Comparison of ENCODE assay signal across 1 cellular context in the genomic region with DNA sequence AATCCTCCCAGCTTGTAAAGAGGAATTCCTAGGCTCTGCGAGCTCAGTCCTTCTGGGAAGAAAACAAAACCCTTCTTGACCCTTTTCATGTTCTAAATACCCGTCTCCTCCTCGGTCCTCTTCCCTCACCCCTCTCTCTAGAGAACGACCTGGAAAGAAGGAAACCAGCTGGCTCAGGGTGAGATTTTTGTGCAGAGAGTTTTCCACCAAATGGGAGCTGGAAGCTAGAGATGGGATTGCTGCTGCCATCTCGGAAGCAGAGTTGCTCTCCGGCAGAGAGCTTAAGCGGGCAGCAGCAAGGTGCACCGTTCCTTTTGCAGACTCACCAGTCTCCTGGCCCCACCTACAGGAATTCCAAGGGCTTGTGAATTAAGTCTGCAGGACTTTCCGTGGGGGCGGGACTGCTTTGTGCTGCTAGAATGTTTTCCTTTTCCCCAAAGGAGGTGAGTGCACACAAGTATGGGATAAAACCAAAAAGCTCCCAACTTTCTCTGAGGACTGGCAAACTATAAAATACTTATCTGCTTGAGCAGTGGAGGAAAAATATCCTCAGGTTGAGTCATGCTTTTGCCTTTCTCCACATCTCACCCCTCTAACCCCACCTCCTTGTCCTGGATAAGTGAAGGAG.
A peak's percentile ranks its signal among the peaks of the same experiment; 100 is the strongest.
TF ChIP-seq lines count a peak whose summit lies in the region.

No MANE protein-coding gene starts in this region.

TF ChIP-seq in K562, 482 proteins besides CTCF, POLR2A, EP300 and RAD21 (continued from another document):
- TF ChIP-seq, protein P1, sequence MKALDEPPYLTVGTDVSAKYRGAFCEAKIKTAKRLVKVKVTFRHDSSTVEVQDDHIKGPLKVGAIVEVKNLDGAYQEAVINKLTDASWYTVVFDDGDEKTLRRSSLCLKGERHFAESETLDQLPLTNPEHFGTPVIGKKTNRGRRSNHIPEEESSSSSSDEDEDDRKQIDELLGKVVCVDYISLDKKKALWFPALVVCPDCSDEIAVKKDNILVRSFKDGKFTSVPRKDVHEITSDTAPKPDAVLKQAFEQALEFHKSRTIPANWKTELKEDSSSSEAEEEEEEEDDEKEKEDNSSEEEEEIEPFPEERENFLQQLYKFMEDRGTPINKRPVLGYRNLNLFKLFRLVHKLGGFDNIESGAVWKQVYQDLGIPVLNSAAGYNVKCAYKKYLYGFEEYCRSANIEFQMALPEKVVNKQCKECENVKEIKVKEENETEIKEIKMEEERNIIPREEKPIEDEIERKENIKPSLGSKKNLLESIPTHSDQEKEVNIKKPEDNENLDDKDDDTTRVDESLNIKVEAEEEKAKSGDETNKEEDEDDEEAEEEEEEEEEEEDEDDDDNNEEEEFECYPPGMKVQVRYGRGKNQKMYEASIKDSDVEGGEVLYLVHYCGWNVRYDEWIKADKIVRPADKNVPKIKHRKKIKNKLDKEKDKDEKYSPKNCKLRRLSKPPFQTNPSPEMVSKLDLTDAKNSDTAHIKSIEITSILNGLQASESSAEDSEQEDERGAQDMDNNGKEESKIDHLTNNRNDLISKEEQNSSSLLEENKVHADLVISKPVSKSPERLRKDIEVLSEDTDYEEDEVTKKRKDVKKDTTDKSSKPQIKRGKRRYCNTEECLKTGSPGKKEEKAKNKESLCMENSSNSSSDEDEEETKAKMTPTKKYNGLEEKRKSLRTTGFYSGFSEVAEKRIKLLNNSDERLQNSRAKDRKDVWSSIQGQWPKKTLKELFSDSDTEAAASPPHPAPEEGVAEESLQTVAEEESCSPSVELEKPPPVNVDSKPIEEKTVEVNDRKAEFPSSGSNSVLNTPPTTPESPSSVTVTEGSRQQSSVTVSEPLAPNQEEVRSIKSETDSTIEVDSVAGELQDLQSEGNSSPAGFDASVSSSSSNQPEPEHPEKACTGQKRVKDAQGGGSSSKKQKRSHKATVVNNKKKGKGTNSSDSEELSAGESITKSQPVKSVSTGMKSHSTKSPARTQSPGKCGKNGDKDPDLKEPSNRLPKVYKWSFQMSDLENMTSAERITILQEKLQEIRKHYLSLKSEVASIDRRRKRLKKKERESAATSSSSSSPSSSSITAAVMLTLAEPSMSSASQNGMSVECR (CRISPR knock-in tag; IDR thresholded peaks at IDR 0.05), result no peak
- TF ChIP-seq ZNF146 (CRISPR knock-in tag; IDR thresholded peaks at IDR 0.05; ENCODE audit: unreplicated experiment) (no peak), CBX2 (IDR thresholded peaks at IDR 0.05; ENCODE audit: insufficient read depth, low read length, poor library complexity, severe bottlenecking) (no peak), NFATC3 (IDR thresholded peaks at IDR 0.05) (peak; percentile 98), TEAD4 (IDR thresholded peaks at IDR 0.05; ENCODE audit: low read length) (peak; percentile 59), TEAD4 (CRISPR knock-in tag; IDR thresholded peaks at IDR 0.05; ENCODE audit: borderline replicate concordance) (no peak), BRCA1 (IDR thresholded peaks at IDR 0.05) (no peak), BRCA1 (CRISPR knock-in tag; IDR thresholded peaks at IDR 0.05) (no peak), KDM5B (IDR thresholded peaks at IDR 0.05; ENCODE audit: insufficient replicate concordance, low read depth, low read length) (no peak), MAFG (tag; conservative IDR thresholded peaks at IDR 0.05) (0 out of 2 replicates have a peak, but pooled peaks have one; percentile 5), SMC3 (conservative IDR thresholded peaks at IDR 0.05; ENCODE audit: insufficient read depth, low read depth, low read length) (peak; percentile 52; the same call in 1 of the 2 replicates)
- TF ChIP-seq, protein P2, sequence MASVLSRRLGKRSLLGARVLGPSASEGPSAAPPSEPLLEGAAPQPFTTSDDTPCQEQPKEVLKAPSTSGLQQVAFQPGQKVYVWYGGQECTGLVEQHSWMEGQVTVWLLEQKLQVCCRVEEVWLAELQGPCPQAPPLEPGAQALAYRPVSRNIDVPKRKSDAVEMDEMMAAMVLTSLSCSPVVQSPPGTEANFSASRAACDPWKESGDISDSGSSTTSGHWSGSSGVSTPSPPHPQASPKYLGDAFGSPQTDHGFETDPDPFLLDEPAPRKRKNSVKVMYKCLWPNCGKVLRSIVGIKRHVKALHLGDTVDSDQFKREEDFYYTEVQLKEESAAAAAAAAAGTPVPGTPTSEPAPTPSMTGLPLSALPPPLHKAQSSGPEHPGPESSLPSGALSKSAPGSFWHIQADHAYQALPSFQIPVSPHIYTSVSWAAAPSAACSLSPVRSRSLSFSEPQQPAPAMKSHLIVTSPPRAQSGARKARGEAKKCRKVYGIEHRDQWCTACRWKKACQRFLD (CRISPR knock-in tag; IDR thresholded peaks at IDR 0.05), result no peak
